Comparison of ENCODE assay signal across 18 cellular contexts in genomic region chr3:170228093-170228766, GRCh38. TPM values are rescaled to one million over a fixed set of nuclear protein-coding genes. Genes with fewer than 3 reads are reported as not detected.
A peak's percentile ranks its signal among the peaks of the same experiment; 100 is the strongest.
DNase-seq lines count a peak whose midpoint lies in the region; ATAC-seq, FAIRE-seq and TF ChIP-seq lines count a peak whose summit lies in the region.
"Had no signal": no experiment of that assay in that cellular context is flagged by ENCODE, and none has a peak within 500 bp of the region (broad histone marks: within the 10 kb centered on the region; RNA-seq: fewer than 3 reads in every experiment).

No MANE protein-coding gene starts in this region.

- peak overlapping the region; percentile 91 for H3K27ac ChIP-seq in RWPE1
- H3K27ac ChIP-seq in psoas muscle: no peak overlapping the region
- H3K27ac ChIP-seq in prostate gland: no peak overlapping the region
- H3K27ac ChIP-seq: BLaER1 treated with 17β-estradiol and CSF1 and Interleukin-3, amounts not matched to agents 10 nM and 100 nM; ovary had no signal

- no peak for TF ChIP-seq CTCF in RWPE1 (conservative IDR thresholded peaks at IDR 0.05; ENCODE audit: low read depth)
- no peak for TF ChIP-seq CTCF in fibroblast of villous mesenchyme (IDR thresholded peaks at IDR 0.05; ENCODE audit: insufficient read depth, low read depth, low read length)
- no peak for TF ChIP-seq CTCF in psoas muscle (IDR thresholded peaks at IDR 0.05)
- no peak for TF ChIP-seq CTCF in prostate gland (IDR thresholded peaks at IDR 0.05)

- peak; percentile 46 for FAIRE-seq in GM12892 (lab: Jason Lieb, UNC)

- POLR2A ChIA-PET in RWPE1 (lab: Yijun Ruan, JAX; ENCODE audit: low non-redundant PET): no interaction called here

- WGBS in psoas muscle, 3 donors: 21 to 67% (median 30%) methylated on average over 2 of the region's 2 CpGs
- WGBS in prostate gland: 63% methylated on average over 2 of the region's 2 CpGs

- in situ Hi-C loops in KBM-7 (cut with MboI; ENCODE audit: low pct_unique_long_range_greater_than_20kb, low sequenced_read_pairs): no loop called here

- TF ChIP-seq POLR2A in GM12892 (IDR thresholded peaks at IDR 0.05; ENCODE audit: low read depth, low read length): no peak
- TF ChIP-seq POLR2A in prostate gland (IDR thresholded peaks at IDR 0.05): no peak

- DNase-seq in GM12892 (ENCODE audit: insufficient read length) (no peak), RWPE1 (ENCODE audit: low spot score) (peak; percentile 46), fibroblast of villous mesenchyme (ENCODE audit: low read depth) (peak; percentile 28), psoas muscle (no peak), medulla oblongata (ENCODE audit: extremely low spot score) (no peak), KBM-7 (no peak), prostate gland (ENCODE audit: low spot score) (no peak)
- DNase-seq: activated CD4-positive, alpha-beta T cell treated with anti-CD3 and anti-CD28 coated beads, Interleukin-2, amount 50 U/mL, for 1 hour; activated T-cell treated with anti-CD3 and anti-CD28 coated beads, Interleukin-2, amount 50 U/mL, for 72 hours; anterior cingulate cortex; endodermal cell; mesendoderm; NCI-H1048; NCI-H345; ovary; T-helper 2 cell had no signal

- peaks cover 10% of the 10 kb centered on the region for H3K4me1 ChIP-seq in psoas muscle
- H3K4me1 ChIP-seq in prostate gland (replicated peaks): peaks cover 6% of the 10 kb centered on the region

- intact Hi-C loops in psoas muscle (cut with DNase I) (no loop called here), prostate gland (cut with DNase I) (no loop called here)

- H3K9me3 ChIP-seq in psoas muscle: no peaks in the 10 kb centered on the region
- no peaks in the 10 kb centered on the region for H3K9me3 ChIP-seq in prostate gland
- H3K9me3 ChIP-seq: ovary had no signal

- CTCF ChIA-PET in RWPE1 (lab: Yijun Ruan, JAX): no interaction called here

- H3K27me3 ChIP-seq in psoas muscle (ENCODE audit: insufficient read depth in 3 of 3, low read length in 2 of 3): no peaks in the 10 kb centered on the region
- H3K27me3 ChIP-seq in prostate gland (replicated peaks; ENCODE audit: insufficient read depth): no peaks in the 10 kb centered on the region
- H3K27me3 ChIP-seq: BLaER1 treated with 17β-estradiol and CSF1 and Interleukin-3, amounts not matched to agents 10 nM and 100 nM; ovary had no signal

- H3K36me3 ChIP-seq in psoas muscle (ENCODE audit: insufficient read depth in 1 of 2, low read depth in 1 of 2) (no peaks in the 10 kb centered on the region), prostate gland (no peaks in the 10 kb centered on the region)
- H3K36me3 ChIP-seq: ovary had no signal

- H3K4me3 ChIP-seq in fibroblast of villous mesenchyme (ENCODE audit: low read depth, low read length) (no peak overlapping the region), psoas muscle (no peak overlapping the region), prostate gland (no peak overlapping the region)
- H3K4me3 ChIP-seq: BLaER1 treated with 17β-estradiol and CSF1 and Interleukin-3, amounts not matched to agents 10 nM and 100 nM; ovary had no signal

- ATAC-seq in psoas muscle: peak in 3 of 4 donors; percentile 36 to 44 (median 38)
- ATAC-seq in GM18520 (IDR thresholded peaks at IDR 0.05; ENCODE audit: unreplicated experiment): no peak
- ATAC-seq: activated T-cell treated with anti-CD3 and anti-CD28 coated beads, Interleukin-2, amount 50 U/mL, for 72 hours had no signal

RNA-seq across cellular contexts. Expression of gene PRKCI, which starts 6.0 kb away (rescaled TPM):
- polyA plus RNA-seq in GM12892 (2012; ENCODE audit: missing spikeins): 4.5 TPM
- 81.8 and 98.4 TPM in 2 replicates for total RNA-seq in fibroblast of villous mesenchyme
- 10 to 100 TPM in 3 of 4 donors, 1 to 10 TPM in 1; 9.9 to 19.8 (median 14.8) TPM for total RNA-seq in psoas muscle
- polyA plus RNA-seq in psoas muscle: 10 to 100 TPM in 1 of 3 donors, 1 to 10 TPM in 2; 7.3 to 14.2 (median 7.6) TPM
- 10 to 100 TPM; 44.6 to 74.4 TPM for total RNA-seq in prostate gland

RNA-seq across cellular contexts. Expression of gene PHC3, which starts 46.7 kb away (rescaled TPM):
- 24.1 TPM for polyA plus RNA-seq in GM12892 (2012; ENCODE audit: missing spikeins)
- total RNA-seq in fibroblast of villous mesenchyme: 37.0 and 51.4 TPM in 2 replicates
- total RNA-seq in psoas muscle: 10 to 100 TPM; 35.2 to 41.7 (median 38.9) TPM
- 1 to 10 TPM; 4.0 to 9.9 (median 4.0) TPM for polyA plus RNA-seq in psoas muscle
- total RNA-seq in prostate gland: 100 to 1,000 TPM in 1 of 2 donors, 10 to 100 TPM in 1; 34.5 to 100 TPM

Comparison
In these comparisons a context has a peak if more than half of its experiments do, and no peak if none do; other contexts are left out.
1. DNase-seq: peak in RWPE1 (single experiment) and fibroblast of villous mesenchyme (single experiment); none in GM12892 (single experiment), psoas muscle (0 of 2), medulla oblongata (single experiment), KBM-7 (single experiment) and prostate gland (single experiment).